ENCODE assay signal across 8 cellular contexts in the genomic region with DNA sequence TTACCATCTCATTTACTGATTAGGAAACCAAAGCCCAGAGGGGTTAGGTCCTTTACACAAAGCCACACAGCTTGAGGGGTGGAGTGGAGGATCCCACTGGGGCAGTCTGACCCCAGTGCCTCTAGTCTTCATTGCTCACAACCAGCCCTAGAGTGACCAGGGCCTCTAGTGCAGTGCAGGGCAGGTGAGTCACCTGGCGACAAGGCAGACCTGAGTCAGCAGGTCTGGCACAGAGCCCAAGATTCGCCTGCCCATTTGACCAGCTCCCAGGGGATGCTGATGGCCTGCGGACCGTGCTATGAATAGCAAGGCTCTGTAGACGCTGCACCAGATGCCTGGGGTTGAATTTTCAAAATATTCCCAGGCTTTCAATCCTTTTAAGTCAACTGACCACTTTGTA. TPM values are rescaled to one million over a fixed set of nuclear protein-coding genes. Genes with fewer than 3 reads are reported as not detected.
A peak's percentile ranks its signal among the peaks of the same experiment; 100 is the strongest.
DNase-seq lines count a peak whose midpoint lies in the region; ATAC-seq and TF ChIP-seq lines count a peak whose summit lies in the region.
"Had no signal": no experiment of that assay in that cellular context is flagged by ENCODE, and none has a peak within 500 bp of the region (broad histone marks: within the 10 kb centered on the region; RNA-seq: fewer than 3 reads in every experiment).

No MANE protein-coding gene starts in this region.

- DNase-seq in LNCaP clone FGC (ENCODE audit: low read depth) (peak; percentile 55), body of pancreas (peak; percentile 39 to 88 (median 54)), trophoblast cell (peak; percentile 12 to 17), vagina (ENCODE audit: extremely low spot score in 2 of 2) (no peak), C1 segment of cervical spinal cord (lab: John Stamatoyannopoulos, UW) (no peak), T1000 (lab: John Stamatoyannopoulos, UW) (no peak)
- DNase-seq: activated effector memory CD4-positive, alpha-beta T cell treated with Interleukin-2 at 50 U/mL for 16 hours; NCI-H526 treated with DMSO at 0.1 percent for 48 hours had no signal

- no peak overlapping the region for H3K4me2 ChIP-seq in trophoblast cell (ENCODE audit: low read length)

- no peak overlapping the region for H2BK5ac ChIP-seq in trophoblast cell (ENCODE audit: low read depth, low read length, poor library complexity)

- H3K9me3 ChIP-seq in body of pancreas (no peaks in the 10 kb centered on the region), trophoblast cell (ENCODE audit: insufficient read depth, low read depth, low read length) (no peaks in the 10 kb centered on the region), vagina (no peaks in the 10 kb centered on the region)

- no peak overlapping the region for H2AK5ac ChIP-seq in trophoblast cell (ENCODE audit: low read length)

- no peak overlapping the region for H4K8ac ChIP-seq in trophoblast cell (ENCODE audit: low read depth, low read length)

- no peak overlapping the region for H3K14ac ChIP-seq in trophoblast cell (ENCODE audit: low read length)

- H3K4me1 ChIP-seq in body of pancreas (no peaks in the 10 kb centered on the region), trophoblast cell (ENCODE audit: control insufficient read depth in 1 of 2, insufficient read depth in 2 of 2, low read length in 2 of 2) (no peaks in the 10 kb centered on the region), vagina (no peaks in the 10 kb centered on the region)

- H3K27me3 ChIP-seq in body of pancreas (no peaks in the 10 kb centered on the region), trophoblast cell (ENCODE audit: insufficient read depth, low read length) (no peaks in the 10 kb centered on the region), vagina (no peaks in the 10 kb centered on the region)

- no peak overlapping the region for H3K23ac ChIP-seq in trophoblast cell (ENCODE audit: low read length)

- H3K79me1 ChIP-seq in trophoblast cell (ENCODE audit: low read length), result no peaks in the 10 kb centered on the region

- H3K4me3 ChIP-seq in LNCaP clone FGC (ENCODE audit: low read depth, low read length), result no peak overlapping the region
- no peak overlapping the region for H3K4me3 ChIP-seq in body of pancreas
- no peak overlapping the region for H3K4me3 ChIP-seq in trophoblast cell (ENCODE audit: low read depth, low read length)
- no peak overlapping the region for H3K4me3 ChIP-seq in vagina

- intact Hi-C loops in body of pancreas (cut with DNase I) (no loop called here), vagina (cut with DNase I) (no loop called here)

- no peak overlapping the region for H3K9ac ChIP-seq in trophoblast cell (ENCODE audit: low read length)

- TF ChIP-seq CTCF in LNCaP clone FGC (IDR thresholded peaks at IDR 0.05; ENCODE audit: control insufficient read depth, extremely low read depth, insufficient read depth) (no peak), body of pancreas (IDR thresholded peaks at IDR 0.05) (no peak), vagina (IDR thresholded peaks at IDR 0.05) (no peak)

- H2BK12ac ChIP-seq in trophoblast cell (ENCODE audit: low read length), result no peak overlapping the region

- no peak overlapping the region for H3K4ac ChIP-seq in trophoblast cell (ENCODE audit: low read depth, low read length)

- H3K36me3 ChIP-seq in body of pancreas (replicated peaks in 1 of 2; ENCODE audit: insufficient read depth in 1 of 2, low read depth in 2 of 2) (no peaks in the 10 kb centered on the region), trophoblast cell (ENCODE audit: control insufficient read depth in 1 of 2, insufficient read depth in 2 of 2, low read length in 2 of 2) (no peaks in the 10 kb centered on the region), vagina (no peaks in the 10 kb centered on the region)

- H4K91ac ChIP-seq in trophoblast cell (ENCODE audit: low read depth, low read length), result no peak overlapping the region

- no peak overlapping the region for H2AFZ ChIP-seq in trophoblast cell (ENCODE audit: insufficient read depth, low read length, poor library complexity)

- no peaks in the 10 kb centered on the region for H3K79me2 ChIP-seq in trophoblast cell (ENCODE audit: control insufficient read depth, insufficient read depth, low read length, poor library complexity)

- H2BK120ac ChIP-seq in trophoblast cell (ENCODE audit: insufficient read depth, low read length, poor library complexity), result no peak overlapping the region

- ATAC-seq in body of pancreas, result peak; percentile 38

- H3K27ac ChIP-seq in body of pancreas (no peak overlapping the region), trophoblast cell (ENCODE audit: low read depth, low read length) (no peak overlapping the region), vagina (no peak overlapping the region)

- H3K18ac ChIP-seq in trophoblast cell (ENCODE audit: low read length), result no peak overlapping the region

- no peak overlapping the region for H4K12ac ChIP-seq in trophoblast cell (ENCODE audit: low read depth, low read length)

- no peak for TF ChIP-seq POLR2A in body of pancreas (IDR thresholded peaks at IDR 0.05)
- TF ChIP-seq POLR2A in vagina (IDR thresholded peaks at IDR 0.05), result no peak

- WGBS in body of pancreas, 2 donors, result 49 to 76% methylated on average over 2 to 5 of the region's 5 CpGs
- no CpG with 5 or more reads among the region's 5 CpGs for WGBS in trophoblast cell (ENCODE audit: extremely low coverage, insufficient coverage, insufficient read length)

RNA-seq across cellular contexts. Expression of gene CDH26, which starts 29.9 kb away (rescaled TPM):
- under 1 TPM; 0.26 to 0.33 TPM for total RNA-seq in body of pancreas
- 0.23 and 0.29 TPM in 2 replicates for polyA plus RNA-seq in trophoblast cell (2013)
- total RNA-seq in vagina, result 6.6 TPM

RNA-seq across cellular contexts. Expression of gene FAM217B, which starts 48.0 kb away (rescaled TPM):
- total RNA-seq in body of pancreas (1 to 10 TPM; 2.6 to 3.6 TPM), vagina (12.8 TPM)
- polyA plus RNA-seq in trophoblast cell (2013), result 8.5 and 8.9 TPM in 2 replicates

RNA-seq across cellular contexts. Expression of gene PPP1R3D, which starts 48.0 kb away (rescaled TPM):
- total RNA-seq in body of pancreas (1 to 10 TPM; 6.0 to 6.3 TPM), vagina (11.8 TPM)
- polyA plus RNA-seq in trophoblast cell (2013), result 3.3 and 3.8 TPM in 2 replicates

RNA-seq across cellular contexts. Expression of gene SYCP2, which starts 54.7 kb away (rescaled TPM):
- total RNA-seq in body of pancreas, result 10 to 100 TPM in 1 of 2 donors, 1 to 10 TPM in 1; 3.6 to 15.3 TPM
- 0.67 and 0.78 TPM in 2 replicates for polyA plus RNA-seq in trophoblast cell (2013)
- 3.2 TPM for total RNA-seq in vagina

Comparison
In these comparisons a context has a peak if more than half of its experiments do, and no peak if none do; other contexts are left out.
1. DNase-seq: peak in LNCaP clone FGC (single experiment), body of pancreas (4 of 4) and trophoblast cell (2 of 2); none in vagina (0 of 2), C1 segment of cervical spinal cord (0 of 14) and T1000 (single experiment).